In genomic region chr1:207034208-207034607, GRCh38 we compare ENCODE assay signal across 25 cellular contexts. TPM values are rescaled to one million over a fixed set of nuclear protein-coding genes. Genes with fewer than 3 reads are reported as not detected.
DNase-seq lines count a peak whose midpoint lies in the region; ATAC-seq, FAIRE-seq and TF ChIP-seq lines count a peak whose summit lies in the region.
"Had no signal": no experiment of that assay in that cellular context is flagged by ENCODE, and none has a peak within 500 bp of the region (broad histone marks: within the 10 kb centered on the region; RNA-seq: fewer than 3 reads in every experiment).

No MANE protein-coding gene starts in this region.

- intact Hi-C loops in HCT116 (cut with micrococcal nuclease) = no loop called here
- intact Hi-C loops in stomach (cut with DNase I; ENCODE audit: low total_unique reads) = no loop called here

- H3K9me2 ChIP-seq in HCT116 (ENCODE audit: insufficient read depth) = no peaks in the 10 kb centered on the region
- H3K9me2 ChIP-seq: SK-N-SH had no signal

- H3K4me1 ChIP-seq in HCT116 (ENCODE audit: control insufficient read depth in 1 of 2, insufficient read depth in 2 of 2, low read length in 2 of 2) (peaks cover 22 to 65% of the 10 kb centered on the region in 2 experiments), esophagus (ENCODE audit: control insufficient read depth in 2 of 2, insufficient read depth in 2 of 2, low read length in 1 of 2) (no peaks in the 10 kb centered on the region), stomach (peaks cover under 1 to 12% (median 8%) of the 10 kb centered on the region in 4 donors)
- H3K4me1 ChIP-seq: BE2C, tibial nerve had no signal

- DNase-seq in HCT116 (ENCODE audit: low read depth, low spot score) = no peak
- DNase-seq in RCC 7860 (ENCODE audit: low spot score) = peak; percentile 72
- DNase-seq in stomach = no peak
- no peak for DNase-seq in activated CD4-positive, CD25-positive, alpha-beta regulatory T cell treated with anti-CD3 and anti-CD28 coated beads, Interleukin-2, amount 50 U/mL, for 72 hours
- DNase-seq: activated CD8-positive, alpha-beta memory T cell treated with anti-CD3 and anti-CD28 coated beads for 24 hours; activated naive CD4-positive, alpha-beta T cell treated with anti-CD3 and anti-CD28 coated beads for 36 hours; activated T-cell treated with anti-CD3 and anti-CD28 coated beads, Interleukin-2, amount 50 U/mL, for 4 hours; BE2C; Caco-2; MV-4-11; NCI-H1694 treated with DMSO at 0.1 percent for 48 hours; NCI-H748 treated with DMSO at 0.1 percent for 48 hours; posterior cingulate gyrus; SK-N-SH; stimulated activated CD4-positive, alpha-beta T cell treated with anti-CD3 and anti-CD28 coated beads, Interleukin-2, amount 100 ng/mL, for 48 hours; stimulated activated naive CD4-positive, alpha-beta T cell treated with Interleukin-2 at 50 U/mL for 16 hours had no signal

- H3K9ac ChIP-seq in HCT116 (ENCODE audit: low read length) = no peak overlapping the region
- H3K9ac ChIP-seq: SK-N-SH had no signal

- H3K27ac ChIP-seq in HCT116 (ENCODE audit: low read depth, low read length) = no peak overlapping the region
- peak overlapping the region; percentile 64 to 71 for H3K27ac ChIP-seq in esophagus (ENCODE audit: low read depth in 2 of 2, low read length in 1 of 2)
- H3K27ac ChIP-seq in stomach = peak overlapping the region in 4 of 5 donors; percentile 17 to 95 (median 90)
- H3K27ac ChIP-seq: HL-60, tibial nerve had no signal

- no peak for TF ChIP-seq EP300 in stomach (IDR thresholded peaks at IDR 0.05)

- CTCF ChIA-PET in HCT116 (lab: Charles Lee) = no interaction called here

- WGBS in esophagus, 2 donors = 44 to 61% methylated on average over 1 of the region's 1 CpG
- WGBS in stomach, 5 donors = 30 to 62% (median 50%) methylated on average over 1 of the region's 1 CpG

- no peak for FAIRE-seq in RCC 7860 (lab: Jason Lieb, UNC)
- FAIRE-seq: G401.6 had no signal

- TF ChIP-seq RAD21 in HCT116 (IDR thresholded peaks at IDR 0.05; ENCODE audit: low read depth) = no peak

- no peaks in the 10 kb centered on the region for H3K36me3 ChIP-seq in HCT116 (ENCODE audit: control insufficient read depth in 1 of 2, insufficient read depth in 2 of 2, low read length in 2 of 2)
- H3K36me3 ChIP-seq in esophagus (ENCODE audit: control insufficient read depth in 2 of 2, insufficient read depth in 2 of 2, low read length in 1 of 2) = no peaks in the 10 kb centered on the region
- no peaks in the 10 kb centered on the region for H3K36me3 ChIP-seq in stomach
- H3K36me3 ChIP-seq: BE2C, tibial nerve had no signal

- BruUV-seq in HCT116 (replicated peaks; lab: Mats Ljungman, UMichigan) = no TSS peak

- TF ChIP-seq POLR2A in HCT116 (IDR thresholded peaks at IDR 0.05; ENCODE audit: borderline replicate concordance, extremely low read depth, insufficient read depth, insufficient read length) (no peak), stomach (IDR thresholded peaks at IDR 0.05) (no peak)

- H3K4me3 ChIP-seq in HCT116 (replicated peaks in 1 of 2; ENCODE audit: low read depth in 1 of 2, low read length in 2 of 2) = no peak overlapping the region
- H3K4me3 ChIP-seq in esophagus (ENCODE audit: low read depth in 1 of 2, low read length in 2 of 2) = no peak overlapping the region
- H3K4me3 ChIP-seq in stomach = no peak overlapping the region
- H3K4me3 ChIP-seq: tibial nerve had no signal

- H3K79me2 ChIP-seq in HCT116 (ENCODE audit: insufficient read depth, low read length) = peaks cover 3% of the 10 kb centered on the region; the same call in 1 of the 2 replicates

- POLR2A ChIA-PET in HCT116 (lab: Charles Lee) = no interaction called here

- TF ChIP-seq CTCF in HCT116 (IDR thresholded peaks at IDR 0.05 in 2 of 3, conservative IDR thresholded peaks at IDR 0.05 in 1 of 3; ENCODE audit: borderline replicate concordance in 1 of 3, insufficient read depth in 1 of 3, low read depth in 2 of 3, low read length in 2 of 3) (no peak), stomach (IDR thresholded peaks at IDR 0.05) (no peak)

- RAD21 ChIA-PET in HCT116 (lab: Charles Lee; ENCODE audit: low non-redundant PET in 1 of 2, low total read pairs in 2 of 2, uncharacterized antibody in 2 of 2, unreplicated experiment in 2 of 2) = no interaction called here

- H3K9me3 ChIP-seq in HCT116 (ENCODE audit: control insufficient read depth in 1 of 2, insufficient read depth in 1 of 2, low read depth in 1 of 2, low read length in 2 of 2) (no peaks in the 10 kb centered on the region), esophagus (ENCODE audit: control insufficient read depth in 2 of 2, insufficient read depth in 1 of 2, low read depth in 1 of 2, low read length in 1 of 2) (no peaks in the 10 kb centered on the region), stomach (no peaks in the 10 kb centered on the region)
- H3K9me3 ChIP-seq: BE2C, Caco-2, SK-N-SH, tibial nerve had no signal

- H4K20me1 ChIP-seq in HCT116 (ENCODE audit: insufficient read depth) = no peaks in the 10 kb centered on the region

- H3K27me3 ChIP-seq in HCT116 (ENCODE audit: insufficient read depth, low read length) (no peaks in the 10 kb centered on the region), esophagus (ENCODE audit: control insufficient read depth in 1 of 2, insufficient read depth in 2 of 2, low read length in 2 of 2) (no peaks in the 10 kb centered on the region), stomach (no peaks in the 10 kb centered on the region)

- peak overlapping the region; percentile 42; the same call in 1 of the 2 replicates for H3K4me2 ChIP-seq in HCT116 (ENCODE audit: low read length)
- H3K4me2 ChIP-seq: SK-N-SH had no signal

- no peak overlapping the region for H2AFZ ChIP-seq in HCT116 (ENCODE audit: low read depth, low read length, poor library complexity, severe bottlenecking)

- no peak for ATAC-seq in HCT116
- no peak for ATAC-seq in HG03354 (IDR thresholded peaks at IDR 0.05; ENCODE audit: poor library complexity, severe bottlenecking, unreplicated experiment)
- no peak for ATAC-seq in HG02870 (IDR thresholded peaks at IDR 0.05; ENCODE audit: unreplicated experiment)
- ATAC-seq: activated T-cell treated with anti-CD3 and anti-CD28 coated beads, Interleukin-2, amount 50 U/mL, for 4 hours had no signal

TF ChIP-seq in HCT116, 20 proteins besides CTCF, POLR2A, EP300 and RAD21 (continues in another document):
- TF ChIP-seq REST (IDR thresholded peaks at IDR 0.05; ENCODE audit: low read depth) (no peak), ZFX (IDR thresholded peaks at IDR 0.05) (no peak), EGR1 (IDR thresholded peaks at IDR 0.05; ENCODE audit: low read depth) (no peak), EZH2phosphoT487 (IDR thresholded peaks at IDR 0.05; ENCODE audit: borderline replicate concordance) (no peak)

RNA-seq across cellular contexts. Expression of gene C1orf116, which starts 1.7 kb away (rescaled TPM):
- total RNA-seq in HCT116 (2021; ENCODE audit: unreplicated experiment) (3.6 TPM), stomach (10 to 100 TPM; 18.0 to 91.7 (median 59.5) TPM)
- 3.3 and 4.8 TPM in 2 replicates for polyA plus RNA-seq in HCT116 (2012)
- polyA plus RNA-seq in esophagus (10 to 100 TPM; 72.9 to 85.8 TPM), stomach (10 to 100 TPM; 17.1 to 50.4 (median 29.7) TPM)
- total RNA-seq: activated naive CD4-positive, alpha-beta T cell treated with anti-CD3 and anti-CD28 coated beads for 36 hours; skeletal muscle tissue had no signal

RNA-seq across cellular contexts. Expression of gene YOD1, which starts 16.8 kb away (rescaled TPM):
- 13.6 TPM for total RNA-seq in HCT116 (2021; ENCODE audit: unreplicated experiment)
- 5.1 and 6.2 TPM in 2 replicates for polyA plus RNA-seq in HCT116 (2012)
- 10 to 100 TPM; 13.9 to 39.4 TPM for polyA plus RNA-seq in esophagus
- total RNA-seq in stomach = 10 to 100 TPM in 2 of 5 donors, 1 to 10 TPM in 3; 2.3 to 47.9 (median 9.4) TPM
- polyA plus RNA-seq in stomach = 1 to 10 TPM; 1.5 to 3.2 (median 1.5) TPM

RNA-seq across cellular contexts. Expression of gene PFKFB2, which starts 18.9 kb away (rescaled TPM):
- total RNA-seq in HCT116 (2021; ENCODE audit: unreplicated experiment) (13.9 TPM), stomach (10 to 100 TPM in 4 of 5 donors, 1 to 10 TPM in 1; 2.3 to 97.3 (median 29.1) TPM)
- polyA plus RNA-seq in HCT116 (2012) = 3.7 and 4.1 TPM in 2 replicates
- polyA plus RNA-seq in esophagus (1 to 10 TPM; 4.7 to 8.3 TPM), stomach (1 to 10 TPM; 5.1 to 9.3 (median 6.7) TPM)

RNA-seq across cellular contexts. Expression of gene C4BPB, which starts 54.5 kb away (rescaled TPM):
- total RNA-seq in HCT116 (2021; ENCODE audit: unreplicated experiment) (not detected), stomach (1 to 10 TPM in 2 of 5 donors, not detected in 3; 3.5 to 6.2 TPM)
- not detected in 2 replicates for polyA plus RNA-seq in HCT116 (2012)
- polyA plus RNA-seq in esophagus (under 1 TPM in 1 of 2 donors, not detected in 1; 0.08 TPM), stomach (10 to 100 TPM in 2 of 3 donors, 1 to 10 TPM in 1; 8.5 to 18.9 (median 14.8) TPM)
- total RNA-seq: epithelial cell of proximal tubule, mesothelial cell of epicardium, skeletal muscle tissue had no signal
- polyA plus RNA-seq: SK-N-SH had no signal
